Comparison of ENCODE assay signal across 24 cellular contexts in the genomic region with DNA sequence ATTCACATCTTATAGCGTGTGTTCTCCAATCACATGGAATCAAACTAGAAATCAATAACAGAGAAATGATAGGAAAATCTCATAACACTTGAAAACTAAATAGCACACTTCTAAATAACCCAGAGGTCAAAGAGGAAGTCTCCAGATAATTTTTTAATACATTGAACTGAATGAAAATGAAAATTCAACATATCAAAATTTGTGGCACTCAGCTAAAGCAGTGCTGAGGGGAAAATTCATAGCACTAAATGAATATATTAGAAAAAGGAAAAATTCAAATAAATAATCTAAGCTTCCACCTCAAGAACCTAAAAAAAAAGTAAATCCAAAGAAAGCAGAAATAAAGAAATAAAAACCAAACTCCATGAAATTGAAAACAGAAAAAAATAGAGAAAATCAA. TPM values are rescaled to one million over a fixed set of nuclear protein-coding genes. Genes with fewer than 3 reads are reported as not detected.
DNase-seq lines count a peak whose midpoint lies in the region; ATAC-seq, FAIRE-seq and TF ChIP-seq lines count a peak whose summit lies in the region.
"Had no signal": no experiment of that assay in that cellular context is flagged by ENCODE, and none has a peak within 500 bp of the region (broad histone marks: within the 10 kb centered on the region; RNA-seq: fewer than 3 reads in every experiment).

No MANE protein-coding gene starts in this region.

- H3K9me3 ChIP-seq in A549 (peaks cover 43% of the 10 kb centered on the region), HEK293 (ENCODE audit: control insufficient read depth, insufficient read depth, low read depth, low read length) (no peaks in the 10 kb centered on the region), A673 (ENCODE audit: low read depth, low read length, poor library complexity, severe bottlenecking) (peaks cover 11% of the 10 kb centered on the region)
- H3K9me3 ChIP-seq: BE2C had no signal

- peaks cover 4% of the 10 kb centered on the region for H3K27me3 Mint-ChIP-seq in activated naive CD8-positive, alpha-beta T cell treated with anti-CD3 and anti-CD28 coated beads, Interleukin-2, amount 50 U/mL, for 24 hours

- H3K4me1 ChIP-seq in A549 (peaks cover 34% of the 10 kb centered on the region), HEK293 (ENCODE audit: control insufficient read depth, insufficient read depth, low read length) (peaks cover 14% of the 10 kb centered on the region), A673 (ENCODE audit: insufficient read depth, low read length, poor library complexity, severe bottlenecking) (no peaks in the 10 kb centered on the region)
- H3K4me1 ChIP-seq: BE2C had no signal

- TF ChIP-seq RAD21 in A549 (conservative IDR thresholded peaks at IDR 0.05 in 1 of 2, IDR thresholded peaks at IDR 0.05 in 1 of 2), result no peak

- no peak for TF ChIP-seq EP300 in A549 (IDR thresholded peaks at IDR 0.05)

- no peaks in the 10 kb centered on the region for H3K4me1 Mint-ChIP-seq in activated naive CD8-positive, alpha-beta T cell treated with anti-CD3 and anti-CD28 coated beads, Interleukin-2, amount 50 U/mL, for 24 hours
- H3K4me1 Mint-ChIP-seq: CD4-positive, alpha-beta memory T cell; CD8-positive, alpha-beta memory T cell had no signal

- DNase-seq in A549 (ENCODE audit: low read depth in 1 of 2, low spot score in 1 of 2) (no peak), A673 (ENCODE audit: low spot score) (no peak), mucosa of gallbladder (ENCODE audit: low spot score) (no peak)
- no peak for DNase-seq in activated naive CD8-positive, alpha-beta T cell treated with anti-CD3 and anti-CD28 coated beads, Interleukin-2, amount 50 U/mL, for 24 hours
- DNase-seq: 8988T; ACHN; BE2C; C1 segment of cervical spinal cord; CD4-positive, alpha-beta memory T cell; CD4-positive, CD25-positive, alpha-beta regulatory T cell; CD8-positive, alpha-beta memory T cell; COR-L47; DMS79 treated with DMSO at 0.1 percent for 48 hours; GF-D8 had no signal

- intact Hi-C loops in A673 (cut with micrococcal nuclease; ENCODE audit: unreplicated experiment), result no loop called here

- H3K27ac Mint-ChIP-seq in activated naive CD8-positive, alpha-beta T cell treated with anti-CD3 and anti-CD28 coated beads, Interleukin-2, amount 50 U/mL, for 24 hours, result no peak overlapping the region
- H3K27ac Mint-ChIP-seq: CD14-positive monocyte; CD4-positive, alpha-beta memory T cell; CD4-positive, CD25-positive, alpha-beta regulatory T cell; CD8-positive, alpha-beta memory T cell had no signal

- H3K27ac ChIP-seq in A549, result no peak overlapping the region
- no peak overlapping the region for H3K27ac ChIP-seq in HEK293 (ENCODE audit: extremely low read depth, low read depth, low read length)
- H3K27ac ChIP-seq in A673 (ENCODE audit: low read depth, low read length, poor library complexity, severe bottlenecking), result no peak overlapping the region
- H3K27ac ChIP-seq: BLaER1 had no signal

- H3K9me3 Mint-ChIP-seq in activated naive CD8-positive, alpha-beta T cell treated with anti-CD3 and anti-CD28 coated beads, Interleukin-2, amount 50 U/mL, for 24 hours, result peaks cover 18% of the 10 kb centered on the region

- WGBS in A549 (ENCODE audit: missing lambda C conversion rate), result 90% methylated on average over 1 of the region's 1 CpG

- H3K36me3 Mint-ChIP-seq in activated naive CD8-positive, alpha-beta T cell treated with anti-CD3 and anti-CD28 coated beads, Interleukin-2, amount 50 U/mL, for 24 hours (ENCODE audit: low read depth), result peaks cover 3% of the 10 kb centered on the region
- H3K36me3 Mint-ChIP-seq: CD14-positive monocyte; CD4-positive, CD25-positive, alpha-beta regulatory T cell had no signal

- H3K4me2 ChIP-seq in A549, result no peak overlapping the region
- H3K4me2 ChIP-seq: BLaER1 had no signal

- FAIRE-seq in A549 (lab: Jason Lieb, UNC) (no peak), endometrium (lab: Jason Lieb, UNC) (peak; percentile 15), islet of Langerhans (lab: Jason Lieb, UNC) (peak; percentile 27)
- FAIRE-seq: A204.1, GM12891, GM19239 had no signal

- H3K36me3 ChIP-seq in HEK293 (ENCODE audit: control insufficient read depth in 2 of 2, insufficient read depth in 1 of 2, low read length in 2 of 2), result no peaks in the 10 kb centered on the region
- no peaks in the 10 kb centered on the region for H3K36me3 ChIP-seq in A673 (ENCODE audit: insufficient read depth, low read length, poor library complexity, severe bottlenecking)
- H3K36me3 ChIP-seq: BE2C, BLaER1 had no signal

- TF ChIP-seq CTCF in A549 (IDR thresholded peaks at IDR 0.05) (no peak), HEK293 (tag by site-specific recombination; IDR thresholded peaks at IDR 0.05) (no peak), A673 (conservative IDR thresholded peaks at IDR 0.05; ENCODE audit: low read depth, low read length) (no peak)

- CTCF ChIA-PET in A549 (lab: Yijun Ruan, JAX) (no interaction called here), HEK293 (lab: Yijun Ruan, JAX) (interaction anchor here (0.7 kb wide), 2 partner anchors 23 to 37 kb away, joined by 3 to 5 read pairs; no protein-coding TSS in a partner anchor), A673 (lab: Charles Lee) (no interaction called here)

- no peaks in the 10 kb centered on the region for H3K27me3 ChIP-seq in A673 (replicated peaks; ENCODE audit: insufficient read depth, low read depth, low read length, poor library complexity)
- H3K27me3 ChIP-seq: BE2C, BLaER1 had no signal

- H3K4me3 Mint-ChIP-seq in activated naive CD8-positive, alpha-beta T cell treated with anti-CD3 and anti-CD28 coated beads, Interleukin-2, amount 50 U/mL, for 24 hours, result no peak overlapping the region
- H3K4me3 Mint-ChIP-seq: CD14-positive monocyte; CD4-positive, alpha-beta memory T cell; CD4-positive, CD25-positive, alpha-beta regulatory T cell; CD8-positive, alpha-beta memory T cell had no signal

- no peak overlapping the region for H3K4me3 ChIP-seq in A549
- no peak overlapping the region for H3K4me3 ChIP-seq in HEK293 (ENCODE audit: low read depth, low read length)
- no peak overlapping the region for H3K4me3 ChIP-seq in A673 (ENCODE audit: low read depth, low read length, poor library complexity, severe bottlenecking)
- H3K4me3 ChIP-seq: BLaER1 had no signal

- ATAC-seq in A549 (no peak), GM21576 (IDR thresholded peaks at IDR 0.05; ENCODE audit: unreplicated experiment) (no peak)
- ATAC-seq in activated naive CD8-positive, alpha-beta T cell treated with anti-CD3 and anti-CD28 coated beads, Interleukin-2, amount 50 U/mL, for 24 hours, result no peak

- no TSS peak for BruUV-seq in A673 (replicated peaks; lab: Mats Ljungman, UMichigan)

- POLR2A ChIA-PET in A549 (lab: Yijun Ruan, JAX) (interaction anchor here (0.6 kb wide), 1 partner anchor 146 kb away, joined by 8 read pairs; no protein-coding TSS in a partner anchor), HEK293 (lab: Yijun Ruan, JAX) (no interaction called here), A673 (lab: Charles Lee; ENCODE audit: low non-redundant PET) (no interaction called here)

- TF ChIP-seq POLR2A in A549 (IDR thresholded peaks at IDR 0.05; ENCODE audit: low read length), result no peak

TF ChIP-seq in A549, 52 proteins besides CTCF, POLR2A, EP300 and RAD21:
- TF ChIP-seq HDAC2 (IDR thresholded peaks at IDR 0.05), result 0 out of 2 replicates have a peak, but pooled peaks have one; percentile 64
- TF ChIP-seq GATA3 (IDR thresholded peaks at IDR 0.05; ENCODE audit: borderline replicate concordance), result no peak
- no peak for TF ChIP-seq KDM5A (IDR thresholded peaks at IDR 0.05)
- peak; percentile 46; the same call in 1 of the 2 replicates for TF ChIP-seq KDM1A (IDR thresholded peaks at IDR 0.05; ENCODE audit: low read depth)

TF ChIP-seq in HEK293, 187 proteins besides CTCF, POLR2A, EP300 and RAD21:
- TF ChIP-seq IKZF3 (tag by site-specific recombination; IDR thresholded peaks at IDR 0.05), result no peak
- peak; percentile 68 for TF ChIP-seq SETDB1 (IDR thresholded peaks at IDR 0.05; ENCODE audit: insufficient read length, low read length)

RNA-seq across cellular contexts. Expression of a gene that starts 17.3 kb away (rescaled TPM):
- not detected in 2 replicates for polyA plus RNA-seq in A549 (2011; rRNA removed)
- polyA plus RNA-seq in A549 (2012; cell fraction: cytosol; rRNA removed), result 0.01 TPM in 1 of 2 replicates, not detected in the other
- not detected in 2 replicates for polyA plus RNA-seq in A549 (2012; cell fraction: nucleus; rRNA removed)
- not detected in 3 replicates for polyA plus RNA-seq in A549 (2017; fragmentation: RNase III; extraction: RNeasy Plus Mini Kit Qiagen cat#74134 plus additional on column Dnase treatment)
- not detected in 2 replicates for polyA minus RNA-seq in A549 (2011; rRNA and poly(A)+ RNA removed)
- not detected in 2 replicates for total RNA-seq in A673 (2021)
- not detected for total RNA-seq in mucosa of gallbladder
- total RNA-seq: CD4-positive, alpha-beta memory T cell; CD4-positive, CD25-positive, alpha-beta regulatory T cell; CD8-positive, alpha-beta memory T cell had no signal
- polyA plus RNA-seq: AG04450; CD14-positive monocyte; CD4-positive, alpha-beta memory T cell; CD4-positive, CD25-positive, alpha-beta regulatory T cell; CD8-positive, alpha-beta memory T cell had no signal

RNA-seq across cellular contexts. Expression of a gene that starts 42.7 kb away (rescaled TPM):
- polyA plus RNA-seq in A549 (2011; rRNA removed) (not detected in 2 replicates), A549 (2017; fragmentation: RNase III; extraction: RNeasy Plus Mini Kit Qiagen cat#74134 plus additional on column Dnase treatment) (not detected in 3 replicates)
- not detected in 2 replicates for polyA plus RNA-seq in A549 (2012; cell fraction: cytosol; rRNA removed)
- polyA plus RNA-seq in A549 (2012; cell fraction: nucleus; rRNA removed), result not detected in 2 replicates
- not detected in 2 replicates for polyA minus RNA-seq in A549 (2011; rRNA and poly(A)+ RNA removed)
- total RNA-seq in A673 (2021) (not detected in 2 replicates), mucosa of gallbladder (not detected)
- total RNA-seq: CD4-positive, alpha-beta memory T cell; CD4-positive, CD25-positive, alpha-beta regulatory T cell; CD8-positive, alpha-beta memory T cell had no signal
- polyA plus RNA-seq: AG04450; CD14-positive monocyte; CD4-positive, alpha-beta memory T cell; CD4-positive, CD25-positive, alpha-beta regulatory T cell; CD8-positive, alpha-beta memory T cell had no signal
